In genomic region chr2:110770308-110770695, GRCh38 we compare ENCODE assay signal across 18 cellular contexts. TPM values are rescaled to one million over a fixed set of nuclear protein-coding genes. Genes with fewer than 3 reads are reported as not detected.
DNase-seq lines count a peak whose midpoint lies in the region; FAIRE-seq and TF ChIP-seq lines count a peak whose summit lies in the region.
"Had no signal": no experiment of that assay in that cellular context is flagged by ENCODE, and none has a peak within 500 bp of the region (broad histone marks: within the 10 kb centered on the region; RNA-seq: fewer than 3 reads in every experiment).

No MANE protein-coding gene starts in this region.

- H2AK5ac ChIP-seq in H1 (ENCODE audit: low read depth, low read length): no peak overlapping the region

- TF ChIP-seq CTCF in H1 (IDR thresholded peaks at IDR 0.05; ENCODE audit: control extremely low read depth in 1 of 3, insufficient read depth in 1 of 3, low read depth in 1 of 3, low read length in 3 of 3): no peak
- no peak for TF ChIP-seq CTCF in smooth muscle cell (IDR thresholded peaks at IDR 0.05; ENCODE audit: borderline replicate concordance, insufficient read depth, poor library complexity, severe bottlenecking)

- H2BK12ac ChIP-seq in H1 (ENCODE audit: low read depth, low read length): peak overlapping the region; percentile 60; the same call in 1 of the 2 replicates

- H3K79me2 ChIP-seq in H1 (ENCODE audit: control insufficient read depth in 1 of 2, insufficient read depth in 2 of 2, low read length in 2 of 2) (peaks cover 0 to 28% of the 10 kb centered on the region in 2 experiments; a peak in 2 of 4 replicates), smooth muscle cell (ENCODE audit: low read depth) (no peaks in the 10 kb centered on the region)

- H4K20me1 ChIP-seq in H1 (replicated peaks in 1 of 2; ENCODE audit: control insufficient read depth in 1 of 2, insufficient read depth in 2 of 2, low read length in 2 of 2) (peaks cover 1 to 4% of the 10 kb centered on the region in 2 experiments), smooth muscle cell (ENCODE audit: low read depth) (no peaks in the 10 kb centered on the region)

- no peaks in the 10 kb centered on the region for H3K9me3 Mint-ChIP-seq in activated T-cell treated with anti-CD3 and anti-CD28 coated beads, Interleukin-2, amount 50 U/mL, for 24 hours

- H3K36me3 Mint-ChIP-seq in activated T-cell treated with anti-CD3 and anti-CD28 coated beads, Interleukin-2, amount 50 U/mL, for 24 hours (ENCODE audit: low read depth): no peaks in the 10 kb centered on the region
- H3K36me3 Mint-ChIP-seq: activated naive CD8-positive, alpha-beta T cell treated with anti-CD3 and anti-CD28 coated beads for 36 hours had no signal

- no peaks in the 10 kb centered on the region; a peak in 1 of 8 replicates for H3K36me3 ChIP-seq in H1 (ENCODE audit: control insufficient read depth in 2 of 4, insufficient read depth in 4 of 4, low read length in 3 of 4)
- H3K36me3 ChIP-seq in smooth muscle cell (ENCODE audit: low read depth): no peaks in the 10 kb centered on the region
- H3K36me3 ChIP-seq: ovary, transverse colon had no signal

- H3K27ac ChIP-seq in H1 (ENCODE audit: low read depth, low read length) (no peak overlapping the region), smooth muscle cell (ENCODE audit: low read depth) (no peak overlapping the region)
- H3K27ac ChIP-seq: ovary, transverse colon had no signal

- H2AFZ ChIP-seq in H1 (ENCODE audit: low read length) (no peak overlapping the region), smooth muscle cell (ENCODE audit: low read depth) (no peak overlapping the region)

- peaks cover 5% of the 10 kb centered on the region for H3K23me2 ChIP-seq in H1 (ENCODE audit: low read depth, low read length)

- H2BK5ac ChIP-seq in H1 (ENCODE audit: low read depth, low read length): peak overlapping the region; percentile 41; the same call in 1 of the 2 replicates

- no peak overlapping the region for H4K8ac ChIP-seq in H1 (ENCODE audit: extremely low read depth, insufficient read depth, low read length)

- H3F3A ChIP-seq in smooth muscle cell (ENCODE audit: low read depth): no peaks in the 10 kb centered on the region

- peak overlapping the region; percentile 99; the same call in 1 of the 2 replicates for H2BK15ac ChIP-seq in H1 (ENCODE audit: low read length)

- H3K4ac ChIP-seq in H1 (replicated peaks; ENCODE audit: insufficient read length, low read depth, low read length): peak overlapping the region; percentile 15

- H3K23ac ChIP-seq in H1 (ENCODE audit: insufficient read length): no peak overlapping the region

- H3K9me3 ChIP-seq in H1 (ENCODE audit: insufficient read depth in 2 of 2, low read depth in 1 of 2, low read length in 1 of 2) (no peaks in the 10 kb centered on the region), smooth muscle cell (replicated peaks; ENCODE audit: low read depth) (no peaks in the 10 kb centered on the region)
- H3K9me3 ChIP-seq: ovary, transverse colon had no signal

- H4K5ac ChIP-seq in H1 (ENCODE audit: insufficient read length, low read depth, low read length): peak overlapping the region; percentile 7

- FAIRE-seq in H1 (lab: Jason Lieb, UNC): no peak
- no peak for FAIRE-seq in frontal cortex (lab: Jason Lieb, UNC)
- FAIRE-seq: D721Med had no signal

- no peak for TF ChIP-seq RAD21 in H1 (IDR thresholded peaks at IDR 0.05 in 1 of 2, conservative IDR thresholded peaks at IDR 0.05 in 1 of 2; ENCODE audit: low read depth in 2 of 2, low read length in 2 of 2)

- H2BK120ac ChIP-seq in H1 (replicated peaks; ENCODE audit: low read depth, low read length): no peak overlapping the region

- H3K79me1 ChIP-seq in H1 (ENCODE audit: low read depth, low read length): no peaks in the 10 kb centered on the region; the same call in 1 of the 2 replicates

- H3K9ac ChIP-seq in H1 (replicated peaks in 1 of 4; ENCODE audit: extremely low read depth in 1 of 4, low read depth in 3 of 4, low read length in 3 of 4) (no peak overlapping the region), smooth muscle cell (ENCODE audit: low read depth) (no peak overlapping the region)

- no peak for TF ChIP-seq EP300 in H1 (IDR thresholded peaks at IDR 0.05; ENCODE audit: borderline replicate concordance in 1 of 2, low read depth in 2 of 2, low read length in 2 of 2)

- H3K4me1 Mint-ChIP-seq in activated T-cell treated with anti-CD3 and anti-CD28 coated beads, Interleukin-2, amount 50 U/mL, for 24 hours (ENCODE audit: low read depth): no peaks in the 10 kb centered on the region
- H3K4me1 Mint-ChIP-seq: activated naive CD8-positive, alpha-beta T cell treated with anti-CD3 and anti-CD28 coated beads for 36 hours had no signal

- TF ChIP-seq POLR2A in H1 (IDR thresholded peaks at IDR 0.05; ENCODE audit: control extremely low read depth in 1 of 2, low read depth in 2 of 2, low read length in 2 of 2): no peak

- H4K91ac ChIP-seq in H1 (replicated peaks; ENCODE audit: insufficient read length, low read length): peak overlapping the region; percentile 35

- no peak overlapping the region for H3K56ac ChIP-seq in H1 (replicated peaks; ENCODE audit: insufficient read length, low read depth, low read length)

- H2BK20ac ChIP-seq in H1 (ENCODE audit: low read length): no peak overlapping the region

- H3K4me3 ChIP-seq in H1 (ENCODE audit: extremely low read depth in 1 of 4, insufficient read depth in 2 of 4, low read depth in 3 of 4, low read length in 4 of 4): no peak overlapping the region
- H3K4me3 ChIP-seq in smooth muscle cell: no peak overlapping the region
- H3K4me3 ChIP-seq: ovary, transverse colon had no signal

- WGBS in H1 (ENCODE audit: extremely low coverage in 1 of 2, insufficient coverage in 1 of 2, insufficient read length in 1 of 2, insufficient replicate concordance in 2 of 2, low coverage in 1 of 2, low lambda C conversion rate in 2 of 2, missing lambda C conversion rate in 1 of 2), 2 experiments: 88% methylated on average over 8 of the region's 8 CpGs; no CpG with 5 or more reads in 1 of the 2 experiments
- 95% methylated on average over 8 of the region's 8 CpGs for WGBS in smooth muscle cell (ENCODE audit: low lambda C conversion rate)

- DNase-seq in NCI-H187 treated with DMSO at 0.1 percent for 48 hours (lab: John Stamatoyannopoulos, UW): peak; percentile 3
- DNase-seq in NCI-H187 (lab: John Stamatoyannopoulos, UW): no peak
- DNase-seq in NCI-H2171 (lab: John Stamatoyannopoulos, UW): peak; percentile 71
- no peak for DNase-seq in H1 (ENCODE audit: low read depth in 1 of 2, low spot score in 2 of 2)
- DNase-seq in smooth muscle cell (lab: John Stamatoyannopoulos, UW; ENCODE audit: unreplicated experiment): no peak
- no peak for DNase-seq in activated T-cell treated with anti-CD3 and anti-CD28 coated beads, Interleukin-2, amount 50 U/mL, for 24 hours
- DNase-seq in activated CD4-positive, CD25-positive, alpha-beta regulatory T cell treated with anti-CD3 and anti-CD28 coated beads, Interleukin-2, amount 50 U/mL, for 72 hours: no peak
- no peak for DNase-seq in frontal cortex (ENCODE audit: low spot score in 2 of 2)
- DNase-seq: ACHN; activated naive CD8-positive, alpha-beta T cell treated with anti-CD3 and anti-CD28 coated beads for 36 hours; NCI-H526; ovary; stimulated activated CD4-positive, alpha-beta T cell treated with anti-CD3 and anti-CD28 coated beads, Interleukin-15, amount 100 ng/mL, for 24 hours; transverse colon had no signal

- CTCF ChIA-PET in H1 (lab: Charles Lee; ENCODE audit: partially characterized antibody): interaction anchor here (1.0 to 4.5 kb wide), 8 partner anchors 10 to 297 kb away, joined by 3 to 22 read pairs (median 4); no protein-coding TSS in a partner anchor

- POLR2A ChIA-PET in H1 (lab: Charles Lee; ENCODE audit: partially characterized antibody): interaction anchor here (0.6 to 0.7 kb wide), 2 partner anchors 22 to 25 kb away, joined by 3 read pairs; no protein-coding TSS in a partner anchor

- peaks cover 50% of the 10 kb centered on the region for H3K27me3 Mint-ChIP-seq in activated T-cell treated with anti-CD3 and anti-CD28 coated beads, Interleukin-2, amount 50 U/mL, for 24 hours
- H3K27me3 Mint-ChIP-seq: activated naive CD8-positive, alpha-beta T cell treated with anti-CD3 and anti-CD28 coated beads for 36 hours had no signal

- H3K18ac ChIP-seq in H1 (ENCODE audit: extremely low read depth, low read length): peak overlapping the region; percentile 36; the same call in 1 of the 2 replicates

- no peak overlapping the region for H3K14ac ChIP-seq in H1 (ENCODE audit: insufficient read length)

- H3K4me1 ChIP-seq in H1 (replicated peaks in 1 of 4; ENCODE audit: control insufficient read depth in 3 of 4, insufficient read depth in 4 of 4, low read length in 3 of 4) (peaks cover 18 to 43% (median 32%) of the 10 kb centered on the region in 4 experiments), smooth muscle cell (ENCODE audit: low read depth) (peaks cover 13% of the 10 kb centered on the region)

- H3K27me3 ChIP-seq in H1 (replicated peaks in 1 of 4; ENCODE audit: control insufficient read depth in 3 of 4, extremely low read depth in 1 of 4, insufficient read depth in 3 of 4, low read length in 3 of 4) (no peaks in the 10 kb centered on the region), smooth muscle cell (ENCODE audit: low read depth) (peaks cover 87% of the 10 kb centered on the region)
- H3K27me3 ChIP-seq: ovary, transverse colon had no signal

- H3K27ac Mint-ChIP-seq in activated T-cell treated with anti-CD3 and anti-CD28 coated beads, Interleukin-2, amount 50 U/mL, for 24 hours: no peak overlapping the region
- H3K27ac Mint-ChIP-seq: activated naive CD8-positive, alpha-beta T cell treated with anti-CD3 and anti-CD28 coated beads for 36 hours had no signal

- no peak overlapping the region for H3K4me3 Mint-ChIP-seq in activated T-cell treated with anti-CD3 and anti-CD28 coated beads, Interleukin-2, amount 50 U/mL, for 24 hours
- H3K4me3 Mint-ChIP-seq: activated naive CD8-positive, alpha-beta T cell treated with anti-CD3 and anti-CD28 coated beads for 36 hours had no signal

- H3K4me2 ChIP-seq in H1 (ENCODE audit: insufficient read depth in 1 of 2, low read depth in 2 of 2, low read length in 2 of 2): peak overlapping the region in 1 of 2 experiments; percentile 11; a peak in 1 of 4 replicates
- peak overlapping the region; percentile 32 for H3K4me2 ChIP-seq in smooth muscle cell

TF ChIP-seq in H1, 55 proteins besides CTCF, POLR2A, EP300 and RAD21 (continues in another document):
- no peak for TF ChIP-seq CBX8 (IDR thresholded peaks at IDR 0.05; ENCODE audit: borderline replicate concordance, low read depth, low read length)

RNA-seq across cellular contexts. Expression of gene ACOXL, which starts 37.9 kb away (rescaled TPM):
- 20.6 and 20.8 TPM in 2 replicates for total RNA-seq in H1 (2021; fragmentation: NEBNext Ultra II Directional; extraction: Animal tissue kit (Norgen Biotek cat#: 25700))
- polyA plus RNA-seq in H1 (2011; rRNA removed): 11.4 and 13.6 TPM in 2 replicates
- 18.2 TPM for polyA plus RNA-seq in H1 (2011; cell fraction: cytosol; rRNA removed)
- polyA plus RNA-seq in H1 (2011; cell fraction: nucleus; rRNA removed): 17.3 TPM
- polyA plus RNA-seq in H1 (2012, experiment 1 of 2): 16.1 to 22.6 TPM (median 18.9 TPM) in 4 replicates
- 8.3 TPM for polyA plus RNA-seq in H1 (2012, experiment 2 of 2)
- polyA plus RNA-seq in H1 (2013, experiment 1 of 2): 4.6 TPM
- polyA plus RNA-seq in H1 (2013, experiment 2 of 2): 4.5 TPM
- polyA minus RNA-seq in H1 (2011; rRNA and poly(A)+ RNA removed): 20.9 and 23.8 TPM in 2 replicates
- 9.3 TPM for polyA minus RNA-seq in H1 (2011; cell fraction: cytosol; rRNA and poly(A)+ RNA removed)
- polyA minus RNA-seq in H1 (2011; cell fraction: nucleus; rRNA and poly(A)+ RNA removed): 54.1 TPM
- not detected in 2 replicates for total RNA-seq in smooth muscle cell
- polyA plus RNA-seq in smooth muscle cell: 0.18 TPM in 1 of 2 replicates, not detected in the other
- not detected for total RNA-seq in frontal cortex
- total RNA-seq: activated naive CD8-positive, alpha-beta T cell treated with anti-CD3 and anti-CD28 coated beads for 36 hours; chondrocyte; SK-MEL-5 had no signal
- polyA plus RNA-seq: esophagus had no signal

Comparison
In these comparisons a context has a peak if more than half of its experiments do, and no peak if none do; other contexts are left out.
1. DNase-seq: peak in NCI-H187 treated with DMSO at 0.1 percent for 48 hours (single experiment) and NCI-H2171 (single experiment); none in NCI-H187 (0 of 2), H1 (0 of 2), smooth muscle cell (single experiment), activated T-cell treated with anti-CD3 and anti-CD28 coated beads, Interleukin-2, amount 50 U/mL, for 24 hours (single experiment), activated CD4-positive, CD25-positive, alpha-beta regulatory T cell treated with anti-CD3 and anti-CD28 coated beads, Interleukin-2, amount 50 U/mL, for 72 hours (single experiment) and frontal cortex (0 of 2).
2. RNA of gene ACOXL, which starts 37.9 kb away (total RNA-seq): 20.6 to 20.8 TPM in H1; not detected in smooth muscle cell and not detected in frontal cortex (single experiment); every median in the first group is over 10 times any median in the second.